17 cellular contexts compared by ENCODE assay signal in genomic region chr15:70882361-70882760, GRCh38. TPM values are rescaled to one million over a fixed set of nuclear protein-coding genes. Genes with fewer than 3 reads are reported as not detected.
"Had no signal": no experiment of that assay in that cellular context is flagged by ENCODE, and none has a peak within 500 bp of the region (broad histone marks: within the 10 kb centered on the region; RNA-seq: fewer than 3 reads in every experiment).

No MANE protein-coding gene starts in this region.

- H3K27me3 ChIP-seq: ascending aorta, suprapubic skin had no signal

- H3K36me3 ChIP-seq: neutrophil, suprapubic skin had no signal

- H3K4me1 ChIP-seq: ascending aorta, suprapubic skin had no signal

- H3K4me3 Mint-ChIP-seq: naive thymus-derived CD4-positive, alpha-beta T cell; T-helper 17 cell; type B pancreatic cell had no signal

- H3K4me3 ChIP-seq: ascending aorta, lung, suprapubic skin had no signal

- H3K9me3 ChIP-seq: ascending aorta, neutrophil, suprapubic skin had no signal

- H3K27ac ChIP-seq: ascending aorta, neutrophil, suprapubic skin had no signal

- ATAC-seq: esophagus mucosa; left colon; naive thymus-derived CD4-positive, alpha-beta T cell; right cardiac atrium; T-helper 17 cell had no signal

- H3K27me3 Mint-ChIP-seq: type B pancreatic cell had no signal

- H3K27ac Mint-ChIP-seq: naive thymus-derived CD4-positive, alpha-beta T cell; T-helper 17 cell; type B pancreatic cell had no signal

- DNase-seq: activated CD4-positive, CD25-positive, alpha-beta regulatory T cell; activated gamma-delta T cell treated with Interleukin-2 at 50 U/mL for 16 hours; activated T-cell treated with anti-CD3 and anti-CD28 coated beads, Interleukin-2, amount 50 U/mL, for 48 hours; left colon; naive thymus-derived CD4-positive, alpha-beta T cell; posterior cingulate gyrus; right cardiac atrium; small intestine; stimulated activated naive CD4-positive, alpha-beta T cell; T-helper 17 cell had no signal

- H3K9me3 Mint-ChIP-seq: type B pancreatic cell had no signal

RNA-seq across cellular contexts. Expression of gene THAP10, which starts 9.9 kb away (rescaled TPM):
- polyA plus RNA-seq: naive thymus-derived CD4-positive, alpha-beta T cell had no signal

RNA-seq across cellular contexts. Expression of gene LRRC49, which starts 10.3 kb away (rescaled TPM):
- total RNA-seq: naive thymus-derived CD4-positive, alpha-beta T cell had no signal
- polyA plus RNA-seq: naive thymus-derived CD4-positive, alpha-beta T cell had no signal

RNA-seq across cellular contexts. Expression of gene LARP6, which starts 28.4 kb away (rescaled TPM):
- total RNA-seq: mononuclear cell had no signal
